1 cellular context compared by ENCODE assay signal in the genomic region with DNA sequence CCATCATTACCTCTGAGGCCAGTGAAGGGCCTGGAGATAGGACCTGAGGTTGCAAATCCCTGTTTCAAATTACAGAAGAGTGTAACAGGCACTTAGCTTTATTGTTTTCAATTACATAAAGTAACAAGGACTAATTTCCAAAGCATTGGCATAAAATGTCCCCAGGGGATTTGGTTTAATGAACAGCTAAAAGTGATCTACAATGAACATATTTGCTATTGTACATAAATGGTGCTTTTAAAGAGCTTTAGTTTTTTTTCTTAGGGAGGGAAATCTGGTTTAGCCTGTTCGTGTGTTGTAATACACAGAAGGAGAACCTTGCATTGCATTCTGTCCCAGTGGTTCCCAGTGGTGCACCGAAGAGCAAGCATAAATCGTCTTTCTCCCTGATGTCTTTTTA.
TF ChIP-seq lines count a peak whose summit lies in the region.

No MANE protein-coding gene starts in this region.

TF ChIP-seq in H1, 55 proteins besides CTCF, POLR2A, EP300 and RAD21 (continued from another document):
- TF ChIP-seq, protein P1, sequence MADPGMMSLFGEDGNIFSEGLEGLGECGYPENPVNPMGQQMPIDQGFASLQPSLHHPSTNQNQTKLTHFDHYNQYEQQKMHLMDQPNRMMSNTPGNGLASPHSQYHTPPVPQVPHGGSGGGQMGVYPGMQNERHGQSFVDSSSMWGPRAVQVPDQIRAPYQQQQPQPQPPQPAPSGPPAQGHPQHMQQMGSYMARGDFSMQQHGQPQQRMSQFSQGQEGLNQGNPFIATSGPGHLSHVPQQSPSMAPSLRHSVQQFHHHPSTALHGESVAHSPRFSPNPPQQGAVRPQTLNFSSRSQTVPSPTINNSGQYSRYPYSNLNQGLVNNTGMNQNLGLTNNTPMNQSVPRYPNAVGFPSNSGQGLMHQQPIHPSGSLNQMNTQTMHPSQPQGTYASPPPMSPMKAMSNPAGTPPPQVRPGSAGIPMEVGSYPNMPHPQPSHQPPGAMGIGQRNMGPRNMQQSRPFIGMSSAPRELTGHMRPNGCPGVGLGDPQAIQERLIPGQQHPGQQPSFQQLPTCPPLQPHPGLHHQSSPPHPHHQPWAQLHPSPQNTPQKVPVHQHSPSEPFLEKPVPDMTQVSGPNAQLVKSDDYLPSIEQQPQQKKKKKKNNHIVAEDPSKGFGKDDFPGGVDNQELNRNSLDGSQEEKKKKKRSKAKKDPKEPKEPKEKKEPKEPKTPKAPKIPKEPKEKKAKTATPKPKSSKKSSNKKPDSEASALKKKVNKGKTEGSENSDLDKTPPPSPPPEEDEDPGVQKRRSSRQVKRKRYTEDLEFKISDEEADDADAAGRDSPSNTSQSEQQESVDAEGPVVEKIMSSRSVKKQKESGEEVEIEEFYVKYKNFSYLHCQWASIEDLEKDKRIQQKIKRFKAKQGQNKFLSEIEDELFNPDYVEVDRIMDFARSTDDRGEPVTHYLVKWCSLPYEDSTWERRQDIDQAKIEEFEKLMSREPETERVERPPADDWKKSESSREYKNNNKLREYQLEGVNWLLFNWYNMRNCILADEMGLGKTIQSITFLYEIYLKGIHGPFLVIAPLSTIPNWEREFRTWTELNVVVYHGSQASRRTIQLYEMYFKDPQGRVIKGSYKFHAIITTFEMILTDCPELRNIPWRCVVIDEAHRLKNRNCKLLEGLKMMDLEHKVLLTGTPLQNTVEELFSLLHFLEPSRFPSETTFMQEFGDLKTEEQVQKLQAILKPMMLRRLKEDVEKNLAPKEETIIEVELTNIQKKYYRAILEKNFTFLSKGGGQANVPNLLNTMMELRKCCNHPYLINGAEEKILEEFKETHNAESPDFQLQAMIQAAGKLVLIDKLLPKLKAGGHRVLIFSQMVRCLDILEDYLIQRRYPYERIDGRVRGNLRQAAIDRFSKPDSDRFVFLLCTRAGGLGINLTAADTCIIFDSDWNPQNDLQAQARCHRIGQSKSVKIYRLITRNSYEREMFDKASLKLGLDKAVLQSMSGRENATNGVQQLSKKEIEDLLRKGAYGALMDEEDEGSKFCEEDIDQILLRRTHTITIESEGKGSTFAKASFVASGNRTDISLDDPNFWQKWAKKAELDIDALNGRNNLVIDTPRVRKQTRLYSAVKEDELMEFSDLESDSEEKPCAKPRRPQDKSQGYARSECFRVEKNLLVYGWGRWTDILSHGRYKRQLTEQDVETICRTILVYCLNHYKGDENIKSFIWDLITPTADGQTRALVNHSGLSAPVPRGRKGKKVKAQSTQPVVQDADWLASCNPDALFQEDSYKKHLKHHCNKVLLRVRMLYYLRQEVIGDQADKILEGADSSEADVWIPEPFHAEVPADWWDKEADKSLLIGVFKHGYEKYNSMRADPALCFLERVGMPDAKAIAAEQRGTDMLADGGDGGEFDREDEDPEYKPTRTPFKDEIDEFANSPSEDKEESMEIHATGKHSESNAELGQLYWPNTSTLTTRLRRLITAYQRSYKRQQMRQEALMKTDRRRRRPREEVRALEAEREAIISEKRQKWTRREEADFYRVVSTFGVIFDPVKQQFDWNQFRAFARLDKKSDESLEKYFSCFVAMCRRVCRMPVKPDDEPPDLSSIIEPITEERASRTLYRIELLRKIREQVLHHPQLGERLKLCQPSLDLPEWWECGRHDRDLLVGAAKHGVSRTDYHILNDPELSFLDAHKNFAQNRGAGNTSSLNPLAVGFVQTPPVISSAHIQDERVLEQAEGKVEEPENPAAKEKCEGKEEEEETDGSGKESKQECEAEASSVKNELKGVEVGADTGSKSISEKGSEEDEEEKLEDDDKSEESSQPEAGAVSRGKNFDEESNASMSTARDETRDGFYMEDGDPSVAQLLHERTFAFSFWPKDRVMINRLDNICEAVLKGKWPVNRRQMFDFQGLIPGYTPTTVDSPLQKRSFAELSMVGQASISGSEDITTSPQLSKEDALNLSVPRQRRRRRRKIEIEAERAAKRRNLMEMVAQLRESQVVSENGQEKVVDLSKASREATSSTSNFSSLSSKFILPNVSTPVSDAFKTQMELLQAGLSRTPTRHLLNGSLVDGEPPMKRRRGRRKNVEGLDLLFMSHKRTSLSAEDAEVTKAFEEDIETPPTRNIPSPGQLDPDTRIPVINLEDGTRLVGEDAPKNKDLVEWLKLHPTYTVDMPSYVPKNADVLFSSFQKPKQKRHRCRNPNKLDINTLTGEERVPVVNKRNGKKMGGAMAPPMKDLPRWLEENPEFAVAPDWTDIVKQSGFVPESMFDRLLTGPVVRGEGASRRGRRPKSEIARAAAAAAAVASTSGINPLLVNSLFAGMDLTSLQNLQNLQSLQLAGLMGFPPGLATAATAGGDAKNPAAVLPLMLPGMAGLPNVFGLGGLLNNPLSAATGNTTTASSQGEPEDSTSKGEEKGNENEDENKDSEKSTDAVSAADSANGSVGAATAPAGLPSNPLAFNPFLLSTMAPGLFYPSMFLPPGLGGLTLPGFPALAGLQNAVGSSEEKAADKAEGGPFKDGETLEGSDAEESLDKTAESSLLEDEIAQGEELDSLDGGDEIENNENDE (IDR thresholded peaks at IDR 0.05; ENCODE audit: insufficient replicate concordance, low read length), result no peak
- TF ChIP-seq CHD1 (IDR thresholded peaks at IDR 0.05; ENCODE audit: low read depth, low read length), result no peak
- no peak for TF ChIP-seq MAFK (IDR thresholded peaks at IDR 0.05; ENCODE audit: low read depth, low read length)
- TF ChIP-seq FOSL1 (IDR thresholded peaks at IDR 0.05; ENCODE audit: insufficient read depth, low read depth, low read length), result no peak
- no peak for TF ChIP-seq JUND (IDR thresholded peaks at IDR 0.05; ENCODE audit: low read length)
TF ChIP-seq in H1: peak in this region for 0.
